ENCODE assay signal across 1 cellular context in the genomic region with DNA sequence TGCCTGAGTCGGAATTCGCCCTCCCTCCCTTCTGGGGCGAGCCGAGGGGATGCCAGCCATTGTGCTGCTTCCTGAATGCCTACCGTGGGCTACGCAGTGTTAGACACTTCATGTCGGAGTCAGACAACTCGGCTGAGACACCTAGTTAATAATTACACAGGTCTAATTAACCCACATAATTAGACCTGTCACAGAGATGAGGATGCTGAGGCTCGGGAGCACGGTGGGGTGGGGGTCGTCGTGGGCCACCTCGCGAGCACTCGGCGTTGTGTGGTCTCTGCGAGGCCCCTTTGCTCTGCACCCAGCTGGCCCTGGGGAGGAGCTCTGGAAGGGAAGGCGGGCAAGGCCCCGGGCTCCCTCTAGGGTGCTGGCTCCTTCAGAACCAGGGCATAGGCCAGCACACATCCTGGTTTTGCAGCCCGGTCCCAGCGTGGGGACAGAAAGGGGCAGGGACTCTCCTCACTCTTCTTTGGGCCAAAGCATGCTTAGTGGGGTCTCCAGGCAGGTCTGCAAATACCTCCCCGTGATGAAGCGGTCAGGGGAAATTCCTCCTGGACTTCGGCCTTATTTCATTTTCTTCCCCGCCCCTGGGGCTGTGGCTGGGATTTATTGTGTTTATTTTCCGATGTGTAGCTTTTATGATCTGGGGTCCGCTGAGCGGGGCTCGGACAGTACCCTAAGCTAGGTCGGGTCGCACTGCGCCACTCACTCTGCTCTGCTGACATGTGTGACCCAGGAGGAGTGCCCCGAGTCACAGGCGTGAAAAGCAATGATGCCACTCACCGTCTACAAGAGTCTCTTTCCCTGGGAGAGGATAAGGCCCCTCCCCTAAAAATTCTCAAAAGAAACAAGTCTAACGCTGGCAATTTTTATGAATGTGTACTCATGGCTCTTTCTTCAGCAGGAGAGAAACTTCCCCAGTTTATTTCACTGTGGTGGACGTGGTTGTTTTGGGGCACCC.
TF ChIP-seq lines count a peak whose summit lies in the region.

No MANE protein-coding gene starts in this region.

TF ChIP-seq in H1, 55 proteins besides CTCF, POLR2A, EP300 and RAD21:
- TF ChIP-seq JUN (IDR thresholded peaks at IDR 0.05; ENCODE audit: low read depth, low read length) (no peak), TBP (IDR thresholded peaks at IDR 0.05; ENCODE audit: low read depth, low read length) (no peak), ASH2L (IDR thresholded peaks at IDR 0.05; ENCODE audit: low read length) (no peak), KDM4A (IDR thresholded peaks at IDR 0.05; ENCODE audit: low read depth, low read length, severe bottlenecking) (no peak), TCF12 (IDR thresholded peaks at IDR 0.05; ENCODE audit: low read depth, low read length) (no peak), SP4 (IDR thresholded peaks at IDR 0.05; ENCODE audit: low read length) (no peak), ZNF274 (IDR thresholded peaks at IDR 0.05; ENCODE audit: borderline replicate concordance, extremely low read depth, low read length) (no peak)
- TF ChIP-seq, protein P1, sequence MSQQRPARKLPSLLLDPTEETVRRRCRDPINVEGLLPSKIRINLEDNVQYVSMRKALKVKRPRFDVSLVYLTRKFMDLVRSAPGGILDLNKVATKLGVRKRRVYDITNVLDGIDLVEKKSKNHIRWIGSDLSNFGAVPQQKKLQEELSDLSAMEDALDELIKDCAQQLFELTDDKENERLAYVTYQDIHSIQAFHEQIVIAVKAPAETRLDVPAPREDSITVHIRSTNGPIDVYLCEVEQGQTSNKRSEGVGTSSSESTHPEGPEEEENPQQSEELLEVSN (IDR thresholded peaks at IDR 0.05) = no peak
- TF ChIP-seq, protein P2, sequence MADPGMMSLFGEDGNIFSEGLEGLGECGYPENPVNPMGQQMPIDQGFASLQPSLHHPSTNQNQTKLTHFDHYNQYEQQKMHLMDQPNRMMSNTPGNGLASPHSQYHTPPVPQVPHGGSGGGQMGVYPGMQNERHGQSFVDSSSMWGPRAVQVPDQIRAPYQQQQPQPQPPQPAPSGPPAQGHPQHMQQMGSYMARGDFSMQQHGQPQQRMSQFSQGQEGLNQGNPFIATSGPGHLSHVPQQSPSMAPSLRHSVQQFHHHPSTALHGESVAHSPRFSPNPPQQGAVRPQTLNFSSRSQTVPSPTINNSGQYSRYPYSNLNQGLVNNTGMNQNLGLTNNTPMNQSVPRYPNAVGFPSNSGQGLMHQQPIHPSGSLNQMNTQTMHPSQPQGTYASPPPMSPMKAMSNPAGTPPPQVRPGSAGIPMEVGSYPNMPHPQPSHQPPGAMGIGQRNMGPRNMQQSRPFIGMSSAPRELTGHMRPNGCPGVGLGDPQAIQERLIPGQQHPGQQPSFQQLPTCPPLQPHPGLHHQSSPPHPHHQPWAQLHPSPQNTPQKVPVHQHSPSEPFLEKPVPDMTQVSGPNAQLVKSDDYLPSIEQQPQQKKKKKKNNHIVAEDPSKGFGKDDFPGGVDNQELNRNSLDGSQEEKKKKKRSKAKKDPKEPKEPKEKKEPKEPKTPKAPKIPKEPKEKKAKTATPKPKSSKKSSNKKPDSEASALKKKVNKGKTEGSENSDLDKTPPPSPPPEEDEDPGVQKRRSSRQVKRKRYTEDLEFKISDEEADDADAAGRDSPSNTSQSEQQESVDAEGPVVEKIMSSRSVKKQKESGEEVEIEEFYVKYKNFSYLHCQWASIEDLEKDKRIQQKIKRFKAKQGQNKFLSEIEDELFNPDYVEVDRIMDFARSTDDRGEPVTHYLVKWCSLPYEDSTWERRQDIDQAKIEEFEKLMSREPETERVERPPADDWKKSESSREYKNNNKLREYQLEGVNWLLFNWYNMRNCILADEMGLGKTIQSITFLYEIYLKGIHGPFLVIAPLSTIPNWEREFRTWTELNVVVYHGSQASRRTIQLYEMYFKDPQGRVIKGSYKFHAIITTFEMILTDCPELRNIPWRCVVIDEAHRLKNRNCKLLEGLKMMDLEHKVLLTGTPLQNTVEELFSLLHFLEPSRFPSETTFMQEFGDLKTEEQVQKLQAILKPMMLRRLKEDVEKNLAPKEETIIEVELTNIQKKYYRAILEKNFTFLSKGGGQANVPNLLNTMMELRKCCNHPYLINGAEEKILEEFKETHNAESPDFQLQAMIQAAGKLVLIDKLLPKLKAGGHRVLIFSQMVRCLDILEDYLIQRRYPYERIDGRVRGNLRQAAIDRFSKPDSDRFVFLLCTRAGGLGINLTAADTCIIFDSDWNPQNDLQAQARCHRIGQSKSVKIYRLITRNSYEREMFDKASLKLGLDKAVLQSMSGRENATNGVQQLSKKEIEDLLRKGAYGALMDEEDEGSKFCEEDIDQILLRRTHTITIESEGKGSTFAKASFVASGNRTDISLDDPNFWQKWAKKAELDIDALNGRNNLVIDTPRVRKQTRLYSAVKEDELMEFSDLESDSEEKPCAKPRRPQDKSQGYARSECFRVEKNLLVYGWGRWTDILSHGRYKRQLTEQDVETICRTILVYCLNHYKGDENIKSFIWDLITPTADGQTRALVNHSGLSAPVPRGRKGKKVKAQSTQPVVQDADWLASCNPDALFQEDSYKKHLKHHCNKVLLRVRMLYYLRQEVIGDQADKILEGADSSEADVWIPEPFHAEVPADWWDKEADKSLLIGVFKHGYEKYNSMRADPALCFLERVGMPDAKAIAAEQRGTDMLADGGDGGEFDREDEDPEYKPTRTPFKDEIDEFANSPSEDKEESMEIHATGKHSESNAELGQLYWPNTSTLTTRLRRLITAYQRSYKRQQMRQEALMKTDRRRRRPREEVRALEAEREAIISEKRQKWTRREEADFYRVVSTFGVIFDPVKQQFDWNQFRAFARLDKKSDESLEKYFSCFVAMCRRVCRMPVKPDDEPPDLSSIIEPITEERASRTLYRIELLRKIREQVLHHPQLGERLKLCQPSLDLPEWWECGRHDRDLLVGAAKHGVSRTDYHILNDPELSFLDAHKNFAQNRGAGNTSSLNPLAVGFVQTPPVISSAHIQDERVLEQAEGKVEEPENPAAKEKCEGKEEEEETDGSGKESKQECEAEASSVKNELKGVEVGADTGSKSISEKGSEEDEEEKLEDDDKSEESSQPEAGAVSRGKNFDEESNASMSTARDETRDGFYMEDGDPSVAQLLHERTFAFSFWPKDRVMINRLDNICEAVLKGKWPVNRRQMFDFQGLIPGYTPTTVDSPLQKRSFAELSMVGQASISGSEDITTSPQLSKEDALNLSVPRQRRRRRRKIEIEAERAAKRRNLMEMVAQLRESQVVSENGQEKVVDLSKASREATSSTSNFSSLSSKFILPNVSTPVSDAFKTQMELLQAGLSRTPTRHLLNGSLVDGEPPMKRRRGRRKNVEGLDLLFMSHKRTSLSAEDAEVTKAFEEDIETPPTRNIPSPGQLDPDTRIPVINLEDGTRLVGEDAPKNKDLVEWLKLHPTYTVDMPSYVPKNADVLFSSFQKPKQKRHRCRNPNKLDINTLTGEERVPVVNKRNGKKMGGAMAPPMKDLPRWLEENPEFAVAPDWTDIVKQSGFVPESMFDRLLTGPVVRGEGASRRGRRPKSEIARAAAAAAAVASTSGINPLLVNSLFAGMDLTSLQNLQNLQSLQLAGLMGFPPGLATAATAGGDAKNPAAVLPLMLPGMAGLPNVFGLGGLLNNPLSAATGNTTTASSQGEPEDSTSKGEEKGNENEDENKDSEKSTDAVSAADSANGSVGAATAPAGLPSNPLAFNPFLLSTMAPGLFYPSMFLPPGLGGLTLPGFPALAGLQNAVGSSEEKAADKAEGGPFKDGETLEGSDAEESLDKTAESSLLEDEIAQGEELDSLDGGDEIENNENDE (IDR thresholded peaks at IDR 0.05; ENCODE audit: insufficient replicate concordance, low read length) = no peak
TF ChIP-seq in H1: peak in this region for 0.
